ENCODE assay signal across 8 cellular contexts in genomic region chr1:23554481-23555224, GRCh38. TPM values are rescaled to one million over a fixed set of nuclear protein-coding genes. Genes with fewer than 3 reads are reported as not detected.
DNase-seq lines count a peak whose midpoint lies in the region; ATAC-seq and TF ChIP-seq lines count a peak whose summit lies in the region.

No MANE protein-coding gene starts in this region.

- WGBS in hepatocyte (ENCODE audit: low lambda C conversion rate, missing lambda C conversion rate) = 2% methylated on average over 37 of the region's 77 CpGs

- peak; percentile 56; the same call in 1 of the 2 replicates for TF ChIP-seq CTCF in GM12875 (IDR thresholded peaks at IDR 0.05; ENCODE audit: borderline replicate concordance, insufficient read depth, low read depth, low read length)
- no peak for TF ChIP-seq CTCF in hepatocyte (IDR thresholded peaks at IDR 0.05; ENCODE audit: poor library complexity)
- peak; percentile 30 for TF ChIP-seq CTCF in retinal pigment epithelial cell (conservative IDR thresholded peaks at IDR 0.05; ENCODE audit: low read depth, low read length)

- H3K4me1 Mint-ChIP-seq in T-helper 17 cell = peaks cover 41% of the 10 kb centered on the region

- peak overlapping the region; percentile 99 for H3K27ac ChIP-seq in hepatocyte

- H3K9me2 ChIP-seq in hepatocyte (replicated peaks; ENCODE audit: insufficient read depth) = no peaks in the 10 kb centered on the region

- peaks cover 24% of the 10 kb centered on the region for H3K79me2 ChIP-seq in hepatocyte

- H3K27me3 Mint-ChIP-seq in T-helper 17 cell = no peaks in the 10 kb centered on the region

- no peaks in the 10 kb centered on the region for H3K36me3 ChIP-seq in hepatocyte (replicated peaks; ENCODE audit: insufficient read depth, low read depth)

- H3K4me2 ChIP-seq in hepatocyte = peak overlapping the region; percentile 83

- H4K20me1 ChIP-seq in hepatocyte (ENCODE audit: insufficient read depth, poor library complexity, severe bottlenecking) = peaks cover 6% of the 10 kb centered on the region

- H3K9me3 ChIP-seq in T-helper 17 cell (ENCODE audit: control insufficient read depth, low read length, poor library complexity, severe bottlenecking) = no peaks in the 10 kb centered on the region
- H3K9me3 ChIP-seq in hepatocyte (ENCODE audit: low read depth) = no peaks in the 10 kb centered on the region

- H3K4me1 ChIP-seq in hepatocyte (ENCODE audit: insufficient read depth) = peaks cover 40% of the 10 kb centered on the region

- peak overlapping the region; percentile 52 for H2AFZ ChIP-seq in hepatocyte

- H3K4me3 ChIP-seq in GM12875 (ENCODE audit: low read depth, low read length) (peak overlapping the region; percentile 49), hepatocyte (peak overlapping the region; percentile 11), retinal pigment epithelial cell (ENCODE audit: low read length) (peak overlapping the region; percentile 99)

- DNase-seq in NCI-H1436 treated with DMSO at 0.1 percent for 48 hours (lab: John Stamatoyannopoulos, UW) (peak; percentile 44), T-helper 17 cell (peak; percentile 75 to 89 (median 86)), anterior cingulate cortex (lab: John Stamatoyannopoulos, UW) (peak in 55 of 58 donors; percentile 21 to 88 (median 70)), hepatocyte (ENCODE audit: low spot score) (peak; percentile 96), retinal pigment epithelial cell (ENCODE audit: low read depth) (peak; percentile 64)

- no peaks in the 10 kb centered on the region for H3K36me3 Mint-ChIP-seq in T-helper 17 cell (ENCODE audit: low read depth)

- peak overlapping the region; percentile 94 for H3K4me3 Mint-ChIP-seq in T-helper 17 cell

- ATAC-seq in HG02642 (IDR thresholded peaks at IDR 0.05; ENCODE audit: poor library complexity, unreplicated experiment) (peak; percentile 59), T-helper 17 cell (peak; percentile 84), GM18870 (IDR thresholded peaks at IDR 0.05; ENCODE audit: unreplicated experiment) (no peak)

- H3K27me3 ChIP-seq in hepatocyte = no peaks in the 10 kb centered on the region

- H3K27ac Mint-ChIP-seq in T-helper 17 cell = peak overlapping the region; percentile 93

RNA-seq across cellular contexts. Expression of gene ID3, which starts 4.6 kb away (rescaled TPM):
- total RNA-seq in T-helper 17 cell (10 to 100 TPM in 1 of 2 donors, 1 to 10 TPM in 1; 8.6 to 10.7 TPM), hepatocyte (155 and 186 TPM in 2 replicates)
- polyA plus RNA-seq in hepatocyte = 314 and 336 TPM in 2 replicates

RNA-seq across cellular contexts. Expression of gene E2F2, which starts 23.6 kb away (rescaled TPM):
- total RNA-seq in T-helper 17 cell (1 to 10 TPM; 5.4 TPM), hepatocyte (0.76 and 1.2 TPM in 2 replicates)
- 0.21 and 0.85 TPM in 2 replicates for polyA plus RNA-seq in hepatocyte

Comparison
In these comparisons a context has a peak if more than half of its experiments do, and no peak if none do; other contexts are left out.
1. H3K4me3 ChIP-seq: peak in every context shown above with its lines; median percentile 99 in retinal pigment epithelial cell; 49 in GM12875; 11 in hepatocyte.
2. DNase-seq: peak in every context shown above with its lines; median percentile 96 in hepatocyte; 86 in T-helper 17 cell; 70 in anterior cingulate cortex; 64 in retinal pigment epithelial cell; 44 in NCI-H1436 treated with DMSO at 0.1 percent for 48 hours.
3. RNA of gene ID3, which starts 4.6 kb away (total RNA-seq): 155 to 186 TPM in hepatocyte; 8.6 to 10.7 TPM in T-helper 17 cell; every median in the first group is over 10 times any median in the second.